1 cellular context compared by ENCODE assay signal in genomic region chr12:6285063-6285477, GRCh38.
A peak's percentile ranks its signal among the peaks of the same experiment; 100 is the strongest.
TF ChIP-seq lines count a peak whose summit lies in the region.

No MANE protein-coding gene starts in this region.

TF ChIP-seq in HepG2, 621 proteins besides CTCF, POLR2A, EP300 and RAD21 (continued from another document and continues in another):
- TF ChIP-seq ARID3A (IDR thresholded peaks at IDR 0.05; ENCODE audit: low read depth, low read length), result peak; percentile 50; the same call in 1 of the 2 replicates
- TF ChIP-seq ZSCAN20 (CRISPR knock-in tag; IDR thresholded peaks at IDR 0.05; ENCODE audit: borderline replicate concordance), result no peak
- no peak for TF ChIP-seq HNRNPLL (IDR thresholded peaks at IDR 0.05; ENCODE audit: low read depth, low read length, poor library complexity, severe bottlenecking)
- no peak for TF ChIP-seq POLR2AphosphoS2 (IDR thresholded peaks at IDR 0.05; ENCODE audit: low read depth, low read length)
- TF ChIP-seq ZBTB2 (CRISPR knock-in tag; IDR thresholded peaks at IDR 0.05; ENCODE audit: low read depth), result no peak
- no peak for TF ChIP-seq PREB (CRISPR knock-in tag; IDR thresholded peaks at IDR 0.05)
- TF ChIP-seq ZNF329 (CRISPR knock-in tag; IDR thresholded peaks at IDR 0.05; ENCODE audit: low read depth), result no peak
- TF ChIP-seq NFRKB (IDR thresholded peaks at IDR 0.05), result no peak
- TF ChIP-seq ARID5B (CRISPR knock-in tag; IDR thresholded peaks at IDR 0.05), result peak; percentile 44; the same call in 1 of the 2 replicates
- no peak for TF ChIP-seq ZBTB39 (CRISPR knock-in tag; IDR thresholded peaks at IDR 0.05)
- TF ChIP-seq CBX5 (CRISPR knock-in tag; IDR thresholded peaks at IDR 0.05; ENCODE audit: borderline replicate concordance), result 0 out of 2 replicates have a peak, but pooled peaks have one; percentile 26
- peak; percentile 99 for TF ChIP-seq SMC3 (IDR thresholded peaks at IDR 0.05; ENCODE audit: low read length)
- no peak for TF ChIP-seq SNAI1 (CRISPR knock-in tag; IDR thresholded peaks at IDR 0.05; ENCODE audit: borderline replicate concordance)
- TF ChIP-seq SMAD3 (CRISPR knock-in tag; IDR thresholded peaks at IDR 0.05), result peak; percentile 60; the same call in 1 of the 2 replicates
- TF ChIP-seq FOSL2 (CRISPR knock-in tag; IDR thresholded peaks at IDR 0.05), result peak; percentile 46
- TF ChIP-seq ZNF354B (CRISPR knock-in tag; IDR thresholded peaks at IDR 0.05), result no peak
- TF ChIP-seq GATAD2A (CRISPR knock-in tag; IDR thresholded peaks at IDR 0.05), result peak; percentile 31
- no peak for TF ChIP-seq ZBTB14 (CRISPR knock-in tag; IDR thresholded peaks at IDR 0.05)
- no peak for TF ChIP-seq ZBTB33 (CRISPR knock-in tag; IDR thresholded peaks at IDR 0.05)
- no peak for TF ChIP-seq SETDB1 (CRISPR knock-in tag; IDR thresholded peaks at IDR 0.05; ENCODE audit: borderline replicate concordance)
- TF ChIP-seq GLMP (CRISPR knock-in tag; IDR thresholded peaks at IDR 0.05; ENCODE audit: borderline replicate concordance), result no peak
- no peak for TF ChIP-seq IRX3 (CRISPR knock-in tag; IDR thresholded peaks at IDR 0.05; ENCODE audit: borderline replicate concordance, low read depth)
- no peak for TF ChIP-seq THAP9 (CRISPR knock-in tag; IDR thresholded peaks at IDR 0.05; ENCODE audit: borderline replicate concordance)
- TF ChIP-seq ATF7-NPFF (CRISPR knock-in tag; IDR thresholded peaks at IDR 0.05; ENCODE audit: low read depth), result no peak
- 0 out of 2 replicates have a peak, but pooled peaks have one; percentile 8 for TF ChIP-seq ZNF24 (IDR thresholded peaks at IDR 0.05)
- TF ChIP-seq BHLHE40 (IDR thresholded peaks at IDR 0.05; ENCODE audit: low read length), result 0 out of 2 replicates have a peak, but pooled peaks have one; percentile 16
- TF ChIP-seq ZNF446 (CRISPR knock-in tag; IDR thresholded peaks at IDR 0.05), result no peak
- no peak for TF ChIP-seq EZH2 (conservative IDR thresholded peaks at IDR 0.05; ENCODE audit: low read depth, low read length)
- TF ChIP-seq SATB2 (CRISPR knock-in tag; IDR thresholded peaks at IDR 0.05), result no peak
- TF ChIP-seq ZNF589 (CRISPR knock-in tag; conservative IDR thresholded peaks at IDR 0.05), result no peak
- TF ChIP-seq MLX (CRISPR knock-in tag; IDR thresholded peaks at IDR 0.05), result no peak
- TF ChIP-seq NFE2 (CRISPR knock-in tag; IDR thresholded peaks at IDR 0.05), result no peak
- no peak for TF ChIP-seq ZGPAT (CRISPR knock-in tag; IDR thresholded peaks at IDR 0.05)
- TF ChIP-seq HMGXB4 (CRISPR knock-in tag; IDR thresholded peaks at IDR 0.05; ENCODE audit: borderline replicate concordance in 1 of 2, low read depth in 1 of 2), result peak; percentile 25 to 55; a peak in 1 of 4 replicates
